ENCODE assay signal across 24 cellular contexts in the genomic region with DNA sequence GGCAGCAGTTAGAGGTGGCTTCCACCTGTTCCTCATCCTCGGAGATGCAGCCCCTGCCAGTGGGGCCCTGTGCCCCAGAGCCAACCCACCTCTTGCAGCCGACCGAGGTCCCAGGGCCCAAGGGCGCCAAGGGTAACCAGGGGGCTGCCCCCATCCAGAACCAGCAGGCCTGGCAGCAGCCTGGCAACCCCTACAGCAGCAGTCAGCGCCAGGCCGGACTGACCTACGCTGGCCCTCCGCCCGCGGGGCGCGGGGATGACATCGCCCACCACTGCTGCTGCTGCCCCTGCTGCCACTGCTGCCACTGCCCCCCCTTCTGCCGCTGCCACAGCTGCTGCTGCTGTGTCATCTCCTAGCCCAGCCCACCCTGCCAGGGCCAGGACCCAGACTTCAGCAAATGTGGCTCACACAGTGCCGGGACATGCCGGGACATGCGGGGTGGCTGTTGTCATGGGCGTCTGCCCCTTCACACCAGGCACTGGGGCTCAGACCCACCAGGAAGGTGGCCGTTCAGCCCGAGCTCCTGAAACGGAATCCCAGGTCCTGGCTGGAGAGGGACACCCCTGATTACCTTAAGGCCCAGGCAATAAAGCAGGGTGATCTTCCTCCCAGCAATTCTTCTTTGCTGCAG. TPM values are rescaled to one million over a fixed set of nuclear protein-coding genes. Genes with fewer than 3 reads are reported as not detected.
DNase-seq lines count a peak whose midpoint lies in the region; ATAC-seq and TF ChIP-seq lines count a peak whose summit lies in the region.
"Had no signal": no experiment of that assay in that cellular context is flagged by ENCODE, and none has a peak within 500 bp of the region (broad histone marks: within the 10 kb centered on the region; RNA-seq: fewer than 3 reads in every experiment).

No MANE protein-coding gene starts in this region.

- intact Hi-C loops in CD4-positive, alpha-beta memory T cell (cut with micrococcal nuclease), result no loop called here

- H3K4me3 ChIP-seq in mesenchymal stem cell (ENCODE audit: insufficient read depth in 1 of 2, low read depth in 1 of 2, low read length in 2 of 2) (no peak overlapping the region), upper lobe of left lung (no peak overlapping the region)
- H3K4me3 ChIP-seq in CD4-positive, alpha-beta memory T cell (ENCODE audit: low read length in 2 of 2), result no peak overlapping the region
- H3K4me3 ChIP-seq: dorsolateral prefrontal cortex, gastrocnemius medialis, MG63, SJSA1 had no signal

- peak overlapping the region; percentile 7 for H3K4me3 Mint-ChIP-seq in activated naive CD4-positive, alpha-beta T cell treated with anti-CD3 and anti-CD28 coated beads, Interleukin-2, amount 10 ng/mL, durations not matched to agents 7 days and 5 days
- H3K4me3 Mint-ChIP-seq in CD4-positive, alpha-beta memory T cell, result no peak overlapping the region
- H3K4me3 Mint-ChIP-seq: CD14-positive monocyte, natural killer cell, T-helper 17 cell had no signal

- POLR2A ChIA-PET in CD4-positive, alpha-beta memory T cell (lab: Charles Lee; ENCODE audit: partially characterized antibody), result interaction anchor here (1.2 to 4.2 kb wide), 6 partner anchors 11 to 140 kb away, joined by 4 to 31 read pairs (median 8); a partner anchor contains a TSS

- H3K9me3 ChIP-seq in mesenchymal stem cell (ENCODE audit: control insufficient read depth, low read length) (no peaks in the 10 kb centered on the region), upper lobe of left lung (no peaks in the 10 kb centered on the region)
- no peaks in the 10 kb centered on the region for H3K9me3 ChIP-seq in CD4-positive, alpha-beta memory T cell (ENCODE audit: control insufficient read depth in 1 of 2, low read length in 2 of 2)
- H3K9me3 ChIP-seq: gastrocnemius medialis, MG63, SJSA1 had no signal

- H3K4me1 Mint-ChIP-seq in activated naive CD4-positive, alpha-beta T cell treated with anti-CD3 and anti-CD28 coated beads, Interleukin-2, amount 10 ng/mL, durations not matched to agents 7 days and 5 days, result peaks cover 25% of the 10 kb centered on the region
- H3K4me1 Mint-ChIP-seq in CD4-positive, alpha-beta memory T cell, result peaks cover 2 to 19% (median 6%) of the 10 kb centered on the region in 4 donors

- H3K27me3 Mint-ChIP-seq in activated naive CD4-positive, alpha-beta T cell treated with anti-CD3 and anti-CD28 coated beads, Interleukin-2, amount 10 ng/mL, durations not matched to agents 7 days and 5 days, result peaks cover 20% of the 10 kb centered on the region
- H3K27me3 Mint-ChIP-seq in CD4-positive, alpha-beta memory T cell, result peaks cover 3 to 4% of the 10 kb centered on the region in 2 donors

- H3K36me3 ChIP-seq in mesenchymal stem cell (ENCODE audit: control insufficient read depth in 1 of 2, insufficient read depth in 2 of 2, low read depth in 1 of 2, low read length in 2 of 2) (peaks cover 0 to 4% of the 10 kb centered on the region in 2 experiments), upper lobe of left lung (no peaks in the 10 kb centered on the region)
- H3K36me3 ChIP-seq in CD4-positive, alpha-beta memory T cell (ENCODE audit: insufficient read depth, low read length), result no peaks in the 10 kb centered on the region
- H3K36me3 ChIP-seq: gastrocnemius medialis, MG63 had no signal

- H4K8ac ChIP-seq in mesenchymal stem cell (ENCODE audit: low read length), result no peak overlapping the region

- TF ChIP-seq POLR2A in upper lobe of left lung (IDR thresholded peaks at IDR 0.05), result no peak

- no peak overlapping the region for H2BK12ac ChIP-seq in mesenchymal stem cell (ENCODE audit: low read length in 2 of 2)

- no peak overlapping the region for H3K23ac ChIP-seq in mesenchymal stem cell (ENCODE audit: low read length in 2 of 2)

- ATAC-seq in upper lobe of left lung (ENCODE audit: low FRiP score in 2 of 2) (no peak), HG03135 (IDR thresholded peaks at IDR 0.05; ENCODE audit: unreplicated experiment) (no peak), GM19324 (IDR thresholded peaks at IDR 0.05; ENCODE audit: low FRiP score, unreplicated experiment) (no peak)
- ATAC-seq: gastrocnemius medialis, natural killer cell, T-helper 17 cell had no signal

- H3K79me1 ChIP-seq in mesenchymal stem cell (replicated peaks; ENCODE audit: low read length, poor library complexity, severe bottlenecking), result no peaks in the 10 kb centered on the region

- H3K4ac ChIP-seq in mesenchymal stem cell (ENCODE audit: low read depth in 1 of 2, low read length in 2 of 2), result peak overlapping the region in 1 of 2 experiments; percentile 9

- no peak for TF ChIP-seq CTCF in VCaP (conservative IDR thresholded peaks at IDR 0.05)
- TF ChIP-seq CTCF in upper lobe of left lung (IDR thresholded peaks at IDR 0.05), result no peak

- H2BK15ac ChIP-seq in mesenchymal stem cell (ENCODE audit: low read depth, poor library complexity, severe bottlenecking), result no peak overlapping the region

- CTCF ChIA-PET in activated naive CD4-positive, alpha-beta T cell treated with anti-CD3 and anti-CD28 coated beads, Interleukin-2, amount 10 ng/mL, durations not matched to agents 7 days and 5 days (lab: Charles Lee), result interaction anchor here (0.7 to 6.1 kb wide), 16 partner anchors 11 to 197 kb away, joined by 3 to 45 read pairs (median 4); a partner anchor contains a TSS
- CTCF ChIA-PET in CD4-positive, alpha-beta memory T cell (lab: Charles Lee; ENCODE audit: partially characterized antibody), result interaction anchor here (1.1 to 4.6 kb wide), 5 partner anchors 19 to 179 kb away, joined by 3 to 33 read pairs (median 7); a partner anchor contains a TSS

- H3K9ac ChIP-seq in mesenchymal stem cell (ENCODE audit: low read length), result no peak overlapping the region

- H3K4me1 ChIP-seq in mesenchymal stem cell (ENCODE audit: control insufficient read depth, insufficient read depth, low read depth, low read length), result peaks cover 41% of the 10 kb centered on the region
- H3K4me1 ChIP-seq in upper lobe of left lung, result peaks cover 22 to 59% (median 42%) of the 10 kb centered on the region in 4 donors
- H3K4me1 ChIP-seq in CD4-positive, alpha-beta memory T cell (ENCODE audit: insufficient read depth, low read length), result peaks cover 18% of the 10 kb centered on the region

- TF ChIP-seq EP300 in upper lobe of left lung (IDR thresholded peaks at IDR 0.05), result no peak

- no peak overlapping the region for H3K4me2 ChIP-seq in mesenchymal stem cell (ENCODE audit: low read length, poor library complexity, severe bottlenecking)

- no peaks in the 10 kb centered on the region for H3K9me3 Mint-ChIP-seq in activated naive CD4-positive, alpha-beta T cell treated with anti-CD3 and anti-CD28 coated beads, Interleukin-2, amount 10 ng/mL, durations not matched to agents 7 days and 5 days
- no peaks in the 10 kb centered on the region for H3K9me3 Mint-ChIP-seq in CD4-positive, alpha-beta memory T cell
- H3K9me3 Mint-ChIP-seq: memory B cell, natural killer cell had no signal

- H4K91ac ChIP-seq in mesenchymal stem cell (ENCODE audit: low read length), result peak overlapping the region; percentile 54

- no peak overlapping the region for H3K27ac Mint-ChIP-seq in activated naive CD4-positive, alpha-beta T cell treated with anti-CD3 and anti-CD28 coated beads, Interleukin-2, amount 10 ng/mL, durations not matched to agents 7 days and 5 days
- no peak overlapping the region for H3K27ac Mint-ChIP-seq in CD4-positive, alpha-beta memory T cell
- H3K27ac Mint-ChIP-seq: memory B cell, natural killer cell, T-helper 17 cell had no signal

- DNase-seq in activated naive CD4-positive, alpha-beta T cell treated with anti-CD3 and anti-CD28 coated beads, Interleukin-2, amount 10 ng/mL, durations not matched to agents 7 days and 5 days, result no peak
- no peak for DNase-seq in activated naive CD4-positive, alpha-beta T cell treated with Interleukin-2 at 50 U/mL for 16 hours
- DNase-seq in mesenchymal stem cell, result no peak
- DNase-seq in upper lobe of left lung, result peak in 1 of 2 donors; percentile 80
- no peak for DNase-seq in CD4-positive, alpha-beta memory T cell
- DNase-seq: activated effector memory CD4-positive, alpha-beta T cell treated with anti-CD3 and anti-CD28 coated beads, Interleukin-2, amount 50 U/mL, for 16 hours; amniotic stem cell; caudate nucleus; DMS 273 treated with DMSO at 0.1 percent for 48 hours; dorsolateral prefrontal cortex; erythroblast; gastrocnemius medialis; kidney glomerular epithelial cell; natural killer cell; NCI-H748 treated with DMSO at 0.1 percent for 48 hours; stimulated activated CD4-positive, alpha-beta T cell treated with anti-CD3 and anti-CD28 coated beads, Interleukin-2, amount 100 ng/mL, for 24 hours; T-helper 17 cell had no signal

- no peak overlapping the region for H2AFZ ChIP-seq in mesenchymal stem cell (ENCODE audit: low read depth, low read length)

- peaks cover 0 to 29% of the 10 kb centered on the region in 2 experiments for H3K27me3 ChIP-seq in mesenchymal stem cell (ENCODE audit: control insufficient read depth in 1 of 2, insufficient read depth in 1 of 2, low read length in 2 of 2)
- H3K27me3 ChIP-seq in upper lobe of left lung, result peaks cover 0 to 24% (median 1%) of the 10 kb centered on the region in 4 donors
- no peaks in the 10 kb centered on the region for H3K27me3 ChIP-seq in CD4-positive, alpha-beta memory T cell (ENCODE audit: insufficient read depth, low read length)
- H3K27me3 ChIP-seq: MG63 had no signal

- no peak overlapping the region for H2BK120ac ChIP-seq in mesenchymal stem cell (ENCODE audit: low read depth, low read length)

- H2AK5ac ChIP-seq in mesenchymal stem cell (ENCODE audit: low read length, severe bottlenecking), result no peak overlapping the region

- H3K36me3 Mint-ChIP-seq in activated naive CD4-positive, alpha-beta T cell treated with anti-CD3 and anti-CD28 coated beads, Interleukin-2, amount 10 ng/mL, durations not matched to agents 7 days and 5 days, result no peaks in the 10 kb centered on the region
- H3K36me3 Mint-ChIP-seq in CD4-positive, alpha-beta memory T cell, result no peaks in the 10 kb centered on the region
- H3K36me3 Mint-ChIP-seq: CD14-positive monocyte, natural killer cell had no signal

- no peak overlapping the region for H3K14ac ChIP-seq in mesenchymal stem cell (ENCODE audit: low read length in 2 of 2)

- WGBS in mesenchymal stem cell, result 87% methylated on average over 21 of the region's 21 CpGs
- 78 to 81% methylated on average over 4 to 8 of the region's 21 CpGs for WGBS in upper lobe of left lung, 2 donors

- no peak overlapping the region for H3K18ac ChIP-seq in mesenchymal stem cell (ENCODE audit: low read depth in 1 of 2, low read length in 2 of 2)

- H3K27ac ChIP-seq in VCaP (peak overlapping the region; percentile 97), mesenchymal stem cell (ENCODE audit: low read length, poor library complexity, severe bottlenecking) (no peak overlapping the region), upper lobe of left lung (peak overlapping the region in 3 of 4 donors; percentile 20 to 85 (median 74))
- H3K27ac ChIP-seq in CD4-positive, alpha-beta memory T cell (ENCODE audit: low read depth, low read length), result no peak overlapping the region
- H3K27ac ChIP-seq: dorsolateral prefrontal cortex, gastrocnemius medialis, SJSA1 had no signal

- H2BK5ac ChIP-seq in mesenchymal stem cell (ENCODE audit: low read depth, low read length, poor library complexity, severe bottlenecking), result no peak overlapping the region

RNA-seq across cellular contexts. Expression of a gene that starts 0.8 kb away (rescaled TPM):
- 0.55 TPM for polyA plus RNA-seq in mesenchymal stem cell (2013, experiment 1 of 2)
- 0.60 TPM for polyA plus RNA-seq in mesenchymal stem cell (2013, experiment 2 of 2)
- 1 to 10 TPM in 2 of 6 donors, under 1 TPM in 3, not detected in 1; 0.20 to 2.0 (median 0.97) TPM for total RNA-seq in upper lobe of left lung
- under 1 TPM in 1 of 2 experiments, not detected in 1; 0.25 TPM for total RNA-seq in CD4-positive, alpha-beta memory T cell
- polyA plus RNA-seq in CD4-positive, alpha-beta memory T cell, result not detected
- polyA plus RNA-seq: CD14-positive monocyte had no signal

RNA-seq across cellular contexts. Expression of a gene that starts 1.5 kb away (rescaled TPM):
- not detected for polyA plus RNA-seq in mesenchymal stem cell (2013, experiment 1 of 2)
- not detected for polyA plus RNA-seq in mesenchymal stem cell (2013, experiment 2 of 2)
- under 1 TPM in 3 of 6 donors, not detected in 3; 0.46 to 0.59 (median 0.57) TPM for total RNA-seq in upper lobe of left lung
- not detected for total RNA-seq in CD4-positive, alpha-beta memory T cell
- polyA plus RNA-seq in CD4-positive, alpha-beta memory T cell, result not detected
- total RNA-seq: gastrocnemius medialis, natural killer cell, SJSA1, T-helper 17 cell had no signal
- polyA plus RNA-seq: CD14-positive monocyte had no signal

RNA-seq across cellular contexts. Expression of a gene that starts 3.8 kb away (rescaled TPM):
- 3.8 TPM for polyA plus RNA-seq in mesenchymal stem cell (2013, experiment 1 of 2)
- polyA plus RNA-seq in mesenchymal stem cell (2013, experiment 2 of 2), result 3.8 TPM
- total RNA-seq in upper lobe of left lung, result 10 to 100 TPM in 1 of 6 donors, 1 to 10 TPM in 5; 2.3 to 12.6 (median 4.5) TPM
- 1 to 10 TPM in 1 of 2 experiments, under 1 TPM in 1; 0.64 to 1.3 TPM for total RNA-seq in CD4-positive, alpha-beta memory T cell
- not detected for polyA plus RNA-seq in CD4-positive, alpha-beta memory T cell
- total RNA-seq: SJSA1 had no signal
- polyA plus RNA-seq: CD14-positive monocyte had no signal

RNA-seq across cellular contexts. Expression of a gene that starts 4.9 kb away (rescaled TPM):
- not detected for polyA plus RNA-seq in mesenchymal stem cell (2013, experiment 1 of 2)
- polyA plus RNA-seq in mesenchymal stem cell (2013, experiment 2 of 2), result not detected
- under 1 TPM in 2 of 6 donors, not detected in 4; 0.10 to 0.17 TPM for total RNA-seq in upper lobe of left lung
- total RNA-seq in CD4-positive, alpha-beta memory T cell, result not detected
- polyA plus RNA-seq in CD4-positive, alpha-beta memory T cell, result not detected
- total RNA-seq: gastrocnemius medialis, natural killer cell, SJSA1, T-helper 17 cell had no signal
- polyA plus RNA-seq: CD14-positive monocyte had no signal

RNA-seq across cellular contexts. Expression of a gene that starts 15.3 kb away (rescaled TPM):
- polyA plus RNA-seq in mesenchymal stem cell (2013, experiment 1 of 2), result 181 TPM
- 181 TPM for polyA plus RNA-seq in mesenchymal stem cell (2013, experiment 2 of 2)
- total RNA-seq in upper lobe of left lung, result 100 to 1,000 TPM; 120 to 539 (median 227) TPM
- 100 to 1,000 TPM in 1 of 2 experiments, 10 to 100 TPM in 1; 99.8 to 103 TPM for total RNA-seq in CD4-positive, alpha-beta memory T cell
- polyA plus RNA-seq in CD4-positive, alpha-beta memory T cell, result 10 to 100 TPM; 53.1 to 64.1 TPM

Comparison
In these comparisons a context has a peak if more than half of its experiments do, and no peak if none do; other contexts are left out.
1. H3K27ac ChIP-seq: peak in VCaP (single experiment) and upper lobe of left lung (3 of 4); none in mesenchymal stem cell (single experiment) and CD4-positive, alpha-beta memory T cell (single experiment).